ENCODE assay signal across 26 cellular contexts in the genomic region with DNA sequence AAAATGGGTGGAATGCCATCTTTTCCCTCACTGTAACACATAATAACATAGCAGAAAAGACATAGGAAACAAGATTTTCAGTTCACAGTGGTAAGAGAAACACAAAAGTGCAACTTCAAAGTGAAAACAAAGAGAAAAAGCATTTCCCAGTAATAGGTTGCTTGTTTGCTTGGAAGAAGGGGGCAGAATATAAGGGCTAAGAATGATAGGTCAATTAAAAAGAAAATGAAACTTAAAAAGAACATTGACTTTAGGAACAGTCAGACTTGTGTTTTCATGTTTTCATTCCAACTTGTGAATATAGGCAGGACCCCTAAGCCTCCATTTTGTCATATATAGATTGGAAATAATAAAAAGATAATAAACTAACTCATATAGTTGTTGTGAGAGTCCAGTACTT.
"Had no signal": no experiment of that assay in that cellular context is flagged by ENCODE, and none has a peak within 500 bp of the region (broad histone marks: within the 10 kb centered on the region; RNA-seq: fewer than 3 reads in every experiment).

No MANE protein-coding gene starts in this region.

- ATAC-seq: esophagus mucosa had no signal

- H3K27me3 ChIP-seq: ascending aorta, breast epithelium, cardiac muscle cell, colonic mucosa had no signal

- H3K36me3 Mint-ChIP-seq: activated naive CD4-positive, alpha-beta T cell treated with anti-CD3 and anti-CD28 coated beads, Interleukin-2, amount 10 ng/mL, durations not matched to agents 7 days and 5 days; activated naive CD4-positive, alpha-beta T cell treated with anti-CD3 and anti-CD28 coated beads, Interleukin-2, amount 50 U/mL, for 72 hours; brain had no signal

- H3K27ac ChIP-seq: ascending aorta, breast epithelium, cardiac muscle cell, colonic mucosa had no signal

- H3K4me1 ChIP-seq: ascending aorta, breast epithelium, colonic mucosa had no signal

- H3K4me1 Mint-ChIP-seq: brain, endodermal cell had no signal

- H3K9me3 ChIP-seq: ascending aorta, breast epithelium, colonic mucosa had no signal

- H3K9me3 Mint-ChIP-seq: activated naive CD4-positive, alpha-beta T cell treated with anti-CD3 and anti-CD28 coated beads, Interleukin-2, amount 10 ng/mL, durations not matched to agents 7 days and 5 days; activated naive CD4-positive, alpha-beta T cell treated with anti-CD3 and anti-CD28 coated beads, Interleukin-2, amount 50 U/mL, for 72 hours; activated T-helper 1 cell treated with anti-CD3 and anti-CD28 coated beads, Interleukin-12 subunit alpha, Interleukin-12 subunit beta, Interleukin-2, Interleukin-4 antibody, amounts not matched to agents 30 ng/mL and 10 ng/mL and 1 ng/mL, durations not matched to agents 14 hours and 24 hours and 36 hours; brain; endodermal cell had no signal

- H3K4me3 Mint-ChIP-seq: activated naive CD4-positive, alpha-beta T cell treated with anti-CD3 and anti-CD28 coated beads, Interleukin-2, amount 10 ng/mL, durations not matched to agents 7 days and 5 days; activated naive CD8-positive, alpha-beta T cell treated with anti-CD3 and anti-CD28 coated beads, Interleukin-2, amount 10 ng/mL, durations not matched to agents 7 days and 5 days; activated T-helper 1 cell treated with anti-CD3 and anti-CD28 coated beads, Interleukin-12 subunit alpha, Interleukin-12 subunit beta, Interleukin-2, Interleukin-4 antibody, amounts not matched to agents 30 ng/mL and 10 ng/mL and 1 ng/mL, durations not matched to agents 14 hours and 24 hours and 36 hours; brain; endodermal cell had no signal

- H3K36me3 ChIP-seq: ascending aorta, breast epithelium, cardiac muscle cell, colonic mucosa had no signal

- DNase-seq: activated CD4-positive, alpha-beta T cell treated with anti-CD3 and anti-CD28 coated beads for 48 hours; activated CD4-positive, alpha-beta T cell treated with anti-CD3 and anti-CD28 coated beads, Interleukin-2, amount 50 U/mL, for 1 hour; activated CD4-positive, alpha-beta T cell treated with anti-CD3 and anti-CD28 coated beads, Interleukin-2, amount 50 U/mL, for 48 hours; activated CD4-positive, CD25-positive, alpha-beta regulatory T cell; activated CD4-positive, CD25-positive, alpha-beta regulatory T cell treated with anti-CD3 and anti-CD28 coated beads, Interleukin-2, amount 50 U/mL, for 72 hours; activated CD8-positive, alpha-beta memory T cell treated with anti-CD3 and anti-CD28 coated beads, Interleukin-2, amount 50 U/mL, for 4 hours; activated gamma-delta T cell; activated naive CD4-positive, alpha-beta T cell; activated naive CD4-positive, alpha-beta T cell treated with anti-CD3 and anti-CD28 coated beads, Interleukin-2, amount 10 ng/mL, durations not matched to agents 7 days and 5 days; activated naive CD8-positive, alpha-beta T cell treated with anti-CD3 and anti-CD28 coated beads, Interleukin-2, amount 10 ng/mL, durations not matched to agents 7 days and 5 days; activated T-cell treated with anti-CD3 and anti-CD28 coated beads, Interleukin-2, amount 50 U/mL, for 1 hour; activated T-cell treated with anti-CD3 and anti-CD28 coated beads, Interleukin-2, amount 50 U/mL, for 48 hours; central memory CD4-positive, alpha-beta T cell; cerebellar nuclear complex; colonic mucosa; effector memory CD4-positive, alpha-beta T cell; endodermal cell; foreskin fibroblast; head of caudate nucleus had no signal

- H3K4me3 ChIP-seq: ascending aorta, breast epithelium, cardiac muscle cell, colonic mucosa had no signal

- H3K27me3 Mint-ChIP-seq: activated naive CD4-positive, alpha-beta T cell treated with anti-CD3 and anti-CD28 coated beads, Interleukin-2, amount 10 ng/mL, durations not matched to agents 7 days and 5 days had no signal

- H3K27ac Mint-ChIP-seq: activated naive CD4-positive, alpha-beta T cell treated with anti-CD3 and anti-CD28 coated beads, Interleukin-2, amount 10 ng/mL, durations not matched to agents 7 days and 5 days; activated naive CD4-positive, alpha-beta T cell treated with anti-CD3 and anti-CD28 coated beads, Interleukin-2, amount 50 U/mL, for 72 hours; activated naive CD8-positive, alpha-beta T cell treated with anti-CD3 and anti-CD28 coated beads, Interleukin-2, amount 10 ng/mL, durations not matched to agents 7 days and 5 days; activated T-helper 1 cell treated with anti-CD3 and anti-CD28 coated beads, Interleukin-12 subunit alpha, Interleukin-12 subunit beta, Interleukin-2, Interleukin-4 antibody, amounts not matched to agents 30 ng/mL and 10 ng/mL and 1 ng/mL, durations not matched to agents 14 hours and 24 hours and 36 hours; brain; endodermal cell had no signal
